In genomic region chr6:169618526-169619490, GRCh38 we compare ENCODE assay signal across 16 cellular contexts.
DNase-seq lines count a peak whose midpoint lies in the region; ATAC-seq and TF ChIP-seq lines count a peak whose summit lies in the region.
"Had no signal": no experiment of that assay in that cellular context is flagged by ENCODE, and none has a peak within 500 bp of the region (broad histone marks: within the 10 kb centered on the region; RNA-seq: fewer than 3 reads in every experiment).

No MANE protein-coding gene starts in this region.

- no peak for TF ChIP-seq CTCF in heart left ventricle (IDR thresholded peaks at IDR 0.05)

- no peak overlapping the region for H3K4me3 ChIP-seq in heart left ventricle
- H3K4me3 ChIP-seq: body of pancreas, hepatocyte, K562, thyroid gland had no signal

- H3K36me3 ChIP-seq in heart left ventricle, result no peaks in the 10 kb centered on the region
- H3K36me3 ChIP-seq: thyroid gland had no signal

- peaks cover 0 to 6% (median 0%) of the 10 kb centered on the region in 12 donors for H3K9me3 ChIP-seq in heart left ventricle
- H3K9me3 ChIP-seq: body of pancreas, thyroid gland had no signal

- intact Hi-C loops in heart left ventricle (cut with DNase I), result no loop called here

- DNase-seq in A172 (ENCODE audit: low spot score), result peak; percentile 48
- peak; percentile 84 for DNase-seq in HS-27A (ENCODE audit: low read depth)
- peak; percentile 50 for DNase-seq in amniotic stem cell (lab: John Stamatoyannopoulos, UW)
- DNase-seq in hepatic stellate cell (ENCODE audit: low spot score), result peak; percentile 75
- DNase-seq in occipital lobe (lab: John Stamatoyannopoulos, UW), result no peak
- DNase-seq in heart left ventricle, result no peak
- DNase-seq in inferior parietal cortex (ENCODE audit: extremely low spot score), result no peak
- DNase-seq: activated CD8-positive, alpha-beta memory T cell treated with anti-CD3 and anti-CD28 coated beads, Interleukin-2, amount 10 ng/mL, durations not matched to agents 7 days and 5 days; body of pancreas; natural killer cell; NCI-H526 treated with DMSO at 0.1 percent for 48 hours; T-helper 1 cell; thyroid gland had no signal

- no peak overlapping the region for H3K27ac ChIP-seq in heart left ventricle
- H3K27ac ChIP-seq: body of pancreas, hepatocyte had no signal

- no peak for TF ChIP-seq POLR2A in heart left ventricle (IDR thresholded peaks at IDR 0.05)

- 86 to 88% (median 87%) methylated on average over 7 of the region's 7 CpGs for WGBS in heart left ventricle, 4 donors

- ATAC-seq in HG03342 (IDR thresholded peaks at IDR 0.05; ENCODE audit: unreplicated experiment), result no peak
- no peak for ATAC-seq in heart left ventricle
- ATAC-seq: activated CD8-positive, alpha-beta memory T cell treated with anti-CD3 and anti-CD28 coated beads, Interleukin-2, amount 10 ng/mL, durations not matched to agents 7 days and 5 days; body of pancreas; K562; natural killer cell had no signal

- no peaks in the 10 kb centered on the region for H3K27me3 ChIP-seq in heart left ventricle
- H3K27me3 ChIP-seq: body of pancreas, hepatocyte, thyroid gland had no signal

- no peaks in the 10 kb centered on the region for H3K4me1 ChIP-seq in heart left ventricle
- H3K4me1 ChIP-seq: body of pancreas had no signal

Comparison
In these comparisons a context has a peak if more than half of its experiments do, and no peak if none do; other contexts are left out.
1. DNase-seq: peak in A172 (single experiment), HS-27A (single experiment), amniotic stem cell (single experiment) and hepatic stellate cell (single experiment); none in occipital lobe (single experiment), heart left ventricle (0 of 5) and inferior parietal cortex (single experiment).